9 cellular contexts compared by ENCODE assay signal in the genomic region with DNA sequence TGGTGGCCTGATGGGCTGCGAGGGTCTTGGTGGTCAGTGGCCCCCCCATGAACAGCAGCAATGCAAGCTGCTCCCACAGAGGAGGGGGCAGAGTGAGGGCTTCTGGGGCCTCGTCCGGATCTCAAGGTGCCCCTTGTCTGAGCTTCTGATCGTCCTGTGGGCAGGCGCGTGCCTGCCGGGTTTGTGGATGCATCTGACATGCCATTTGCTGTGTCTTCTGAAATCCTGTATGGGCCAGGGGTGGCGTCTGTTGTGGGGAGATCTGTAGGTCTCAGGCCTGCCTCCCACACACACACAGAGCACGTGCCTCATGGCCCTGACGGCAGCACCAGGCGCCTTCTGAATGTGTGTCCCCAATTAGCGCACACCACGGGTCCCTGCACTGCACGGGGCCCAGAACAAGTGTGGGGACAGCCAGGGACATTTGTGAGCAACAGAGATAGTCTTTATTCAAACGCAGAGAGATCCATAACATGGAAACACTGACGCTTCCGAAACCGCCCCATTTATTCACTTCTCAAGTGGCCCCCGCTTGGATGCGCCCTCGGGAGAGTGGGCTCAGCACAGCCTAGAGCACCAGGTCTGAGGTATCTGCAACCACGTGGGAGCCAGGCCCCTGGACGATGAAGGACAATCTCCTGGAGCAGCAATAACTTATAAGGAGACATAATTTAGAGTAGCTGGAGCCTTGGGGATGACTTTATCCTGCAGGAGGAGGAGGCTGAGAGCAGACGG. TPM values are rescaled to one million over a fixed set of nuclear protein-coding genes. Genes with fewer than 3 reads are reported as not detected.
DNase-seq lines count a peak whose midpoint lies in the region; ATAC-seq, FAIRE-seq and TF ChIP-seq lines count a peak whose summit lies in the region.
"Had no signal": no experiment of that assay in that cellular context is flagged by ENCODE, and none has a peak within 500 bp of the region (broad histone marks: within the 10 kb centered on the region; RNA-seq: fewer than 3 reads in every experiment).

No MANE protein-coding gene starts in this region.

- H3K27me3 Mint-ChIP-seq in osteocyte (ENCODE audit: unreplicated experiment): peaks cover 21% of the 10 kb centered on the region

- FAIRE-seq in D721Med (lab: Jason Lieb, UNC) (no peak), GM12892 (lab: Jason Lieb, UNC) (no peak)

- no peaks in the 10 kb centered on the region for H3K36me3 ChIP-seq in KOPT-K1 (ENCODE audit: insufficient read depth, low read length)
- H3K36me3 ChIP-seq: cardiac muscle cell had no signal

- H3K27ac ChIP-seq in KOPT-K1 (ENCODE audit: low read depth, low read length, poor library complexity, severe bottlenecking) (peak overlapping the region; percentile 88), coronary artery (no peak overlapping the region)
- H3K27ac ChIP-seq: cardiac muscle cell had no signal

- peak overlapping the region; percentile 65 for H3K4me3 Mint-ChIP-seq in osteocyte (ENCODE audit: unreplicated experiment)

- H3K9me3 Mint-ChIP-seq in osteocyte (ENCODE audit: unreplicated experiment): peaks cover 6% of the 10 kb centered on the region

- no peak for TF ChIP-seq CTCF in coronary artery (IDR thresholded peaks at IDR 0.05)
- TF ChIP-seq CTCF in osteocyte (IDR thresholded peaks at IDR 0.05): no peak
- TF ChIP-seq CTCF in D721Med (IDR thresholded peaks at IDR 0.05; ENCODE audit: insufficient read depth, missing control alignments): no peak

- ATAC-seq in GM18517 (IDR thresholded peaks at IDR 0.05; ENCODE audit: unreplicated experiment) (peak; percentile 8), HG03135 (IDR thresholded peaks at IDR 0.05; ENCODE audit: unreplicated experiment) (no peak)

- H3K27ac Mint-ChIP-seq in osteocyte (ENCODE audit: unreplicated experiment): no peak overlapping the region

- peaks cover 3% of the 10 kb centered on the region for H3K9me3 ChIP-seq in KOPT-K1 (ENCODE audit: insufficient read depth, low read length, poor library complexity, severe bottlenecking)

- DNase-seq in coronary artery (ENCODE audit: low spot score) (no peak), osteocyte (ENCODE audit: extremely low spot score, unreplicated experiment) (no peak), cortex of kidney (lab: John Stamatoyannopoulos, UW) (no peak), D721Med (ENCODE audit: insufficient read length, low spot score) (no peak), GM12892 (ENCODE audit: insufficient read length) (no peak)

- H3K4me1 Mint-ChIP-seq in osteocyte (ENCODE audit: unreplicated experiment): peaks cover 24% of the 10 kb centered on the region

- H3K36me3 Mint-ChIP-seq in osteocyte (ENCODE audit: unreplicated experiment): peaks cover 5% of the 10 kb centered on the region

- no peak for TF ChIP-seq POLR2A in GM12892 (IDR thresholded peaks at IDR 0.05; ENCODE audit: low read depth, low read length)

- H3K4me3 ChIP-seq in coronary artery: peak overlapping the region; percentile 84

RNA-seq across cellular contexts. Expression of a gene that starts 5.7 kb away (rescaled TPM):
- 149 and 168 TPM in 2 replicates for total RNA-seq in osteocyte
- 7.5 TPM for polyA plus RNA-seq in GM12892 (2012; ENCODE audit: missing spikeins)

RNA-seq across cellular contexts. Expression of a gene that starts 53.3 kb away (rescaled TPM):
- total RNA-seq in osteocyte: 3.5 and 3.8 TPM in 2 replicates
- polyA plus RNA-seq in GM12892 (2012; ENCODE audit: missing spikeins): not detected
